Comparison of ENCODE assay signal across 8 cellular contexts in genomic region chr20:41617931-41618806, GRCh38. TPM values are rescaled to one million over a fixed set of nuclear protein-coding genes. Genes with fewer than 3 reads are reported as not detected.
DNase-seq lines count a peak whose midpoint lies in the region; ATAC-seq and TF ChIP-seq lines count a peak whose summit lies in the region.

TSS of gene CHD6 (minus strand) at chr20:41618377. CDS start at chr20:41551337, 67,040 bp downstream.

- TF ChIP-seq CTCF in BE2C (IDR thresholded peaks at IDR 0.05; ENCODE audit: low read depth, low read length), result no peak

- no peaks in the 10 kb centered on the region for H3K36me3 ChIP-seq in BE2C

- H3K4me1 Mint-ChIP-seq in activated CD4-positive, alpha-beta T cell treated with anti-CD3 and anti-CD28 coated beads, Interleukin-2, amount 10 ng/mL, durations not matched to agents 24 days and 14 days, result peaks cover 31% of the 10 kb centered on the region

- H3K9me3 Mint-ChIP-seq in activated CD4-positive, alpha-beta T cell treated with anti-CD3 and anti-CD28 coated beads, Interleukin-2, amount 10 ng/mL, durations not matched to agents 24 days and 14 days, result no peaks in the 10 kb centered on the region

- peak within 1 kb of the TSS; percentile 86 for H3K27ac Mint-ChIP-seq in activated CD4-positive, alpha-beta T cell treated with anti-CD3 and anti-CD28 coated beads, Interleukin-2, amount 10 ng/mL, durations not matched to agents 24 days and 14 days

- H3K36me3 Mint-ChIP-seq in activated CD4-positive, alpha-beta T cell treated with anti-CD3 and anti-CD28 coated beads, Interleukin-2, amount 10 ng/mL, durations not matched to agents 24 days and 14 days (ENCODE audit: low read depth), result peaks cover 2% of the 10 kb centered on the region

- peaks cover 26% of the 10 kb centered on the region for H3K27me3 Mint-ChIP-seq in activated CD4-positive, alpha-beta T cell treated with anti-CD3 and anti-CD28 coated beads, Interleukin-2, amount 10 ng/mL, durations not matched to agents 24 days and 14 days

- H3K27me3 ChIP-seq in BE2C, result no peaks in the 10 kb centered on the region

- ATAC-seq in GM19324 (IDR thresholded peaks at IDR 0.05; ENCODE audit: low FRiP score, unreplicated experiment) (peak; percentile 97), HG03469 (IDR thresholded peaks at IDR 0.05; ENCODE audit: unreplicated experiment) (peak; percentile 92), left lobe of liver (peak; percentile 95)

- 0 out of 2 replicates have a peak, but pooled peaks cover 2% of the 10 kb centered on the region for H3K9me3 ChIP-seq in BE2C

- intact Hi-C loops in activated CD4-positive, alpha-beta T cell treated with anti-CD3 and anti-CD28 coated beads, Interleukin-2, amount 10 ng/mL, durations not matched to agents 24 days and 14 days (cut with micrococcal nuclease), result loop anchor here (1.0 to 10.0 kb wide), 5 partner anchors 75 to 481 kb away; partner anchors contain the start of genes PLCG1 and ZHX3

- H3K4me3 Mint-ChIP-seq in activated CD4-positive, alpha-beta T cell treated with anti-CD3 and anti-CD28 coated beads, Interleukin-2, amount 10 ng/mL, durations not matched to agents 24 days and 14 days, result peak within 1 kb of the TSS; percentile 89

- H3K4me3 ChIP-seq in BE2C (ENCODE audit: low read depth, low read length), result peak within 1 kb of the TSS; percentile 92

- H3K4me1 ChIP-seq in BE2C, result peaks cover 9% of the 10 kb centered on the region

- DNase-seq in BE2C, result peak; percentile 100
- DNase-seq in NCI-H526 treated with DMSO at 0.1 percent for 48 hours (lab: John Stamatoyannopoulos, UW), result peak; percentile 99
- DNase-seq in activated CD4-positive, alpha-beta T cell treated with anti-CD3 and anti-CD28 coated beads, Interleukin-2, amount 10 ng/mL, durations not matched to agents 24 days and 14 days, result peak; percentile 100
- peak; percentile 99 for DNase-seq in dedifferentiated amniotic fluid mesenchymal stem cell (ENCODE audit: extremely low spot score)
- DNase-seq in left lobe of liver (ENCODE audit: low spot score), result peak; percentile 100
- peak; percentile 98 for DNase-seq in stimulated activated CD4-positive, alpha-beta T cell treated with anti-CD3 and anti-CD28 coated beads, Interleukin-2, amount 100 ng/mL, for 4 hours (ENCODE audit: low read depth)

RNA-seq across cellular contexts. Expression of gene CHD6, which starts in this region (rescaled TPM):
- polyA plus RNA-seq in BE2C (2012; ENCODE audit: insufficient read depth, insufficient read length, low read depth), result 15.8 TPM
- total RNA-seq in activated CD4-positive, alpha-beta T cell treated with anti-CD3 and anti-CD28 coated beads, Interleukin-2, amount 10 ng/mL, durations not matched to agents 24 days and 14 days, result 31.8 and 34.6 TPM in 2 replicates
- 12.1 TPM for total RNA-seq in left lobe of liver

Comparison
In these comparisons a context has a peak if more than half of its experiments do, and no peak if none do; other contexts are left out.
1. Peak in every context shown above with its lines: DNase-seq, ATAC-seq and H3K4me3 ChIP-seq.